ENCODE assay signal across 8 cellular contexts in the genomic region with DNA sequence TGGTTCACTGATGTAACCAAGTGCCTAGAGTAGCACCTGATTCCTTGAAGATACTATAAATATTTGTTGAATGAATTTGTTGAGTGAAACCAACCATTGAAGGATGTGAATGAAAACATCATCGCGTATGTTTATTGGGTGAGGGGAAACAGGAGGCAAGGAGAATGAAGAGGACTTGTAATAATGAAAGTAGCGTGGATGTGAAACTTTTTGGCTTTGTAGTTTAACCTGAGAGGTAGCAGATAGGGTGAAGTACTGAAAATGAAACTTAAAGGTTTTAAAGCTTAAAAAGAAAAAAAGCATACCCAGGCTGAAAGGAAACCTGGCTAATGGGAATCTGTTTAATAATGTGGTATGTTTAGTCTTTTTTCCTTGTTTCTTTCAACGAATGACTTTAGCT.
DNase-seq lines count a peak whose midpoint lies in the region; ATAC-seq and TF ChIP-seq lines count a peak whose summit lies in the region.

No MANE protein-coding gene starts in this region.

- in situ Hi-C loops in GM13977 (cut with MboI; ENCODE audit: low pct_unique_long_range_greater_than_20kb, low sequenced_read_pairs, unreplicated experiment) = no loop called here

- no peaks in the 10 kb centered on the region for H3K27me3 Mint-ChIP-seq in activated naive CD8-positive, alpha-beta T cell treated with anti-CD3 and anti-CD28 coated beads, Interleukin-2, amount 50 U/mL, for 24 hours
- H3K27me3 Mint-ChIP-seq in nephron progenitor cell (ENCODE audit: low read depth, poor library complexity) = peaks cover 14% of the 10 kb centered on the region

- H3K4me3 Mint-ChIP-seq in activated naive CD8-positive, alpha-beta T cell treated with anti-CD3 and anti-CD28 coated beads, Interleukin-2, amount 50 U/mL, for 24 hours = peak overlapping the region; percentile 53
- no peak overlapping the region for H3K4me3 Mint-ChIP-seq in nephron progenitor cell

- DNase-seq in GM13977 (ENCODE audit: low spot score) (peak; percentile 68), nephron progenitor cell (no peak), GF-D8 (lab: John Stamatoyannopoulos, UW) (no peak), AML-193 (lab: John Stamatoyannopoulos, UW) (no peak), SHP77 treated with DMSO at 0.1 percent for 48 hours (lab: John Stamatoyannopoulos, UW) (no peak)
- no peak for DNase-seq in activated naive CD8-positive, alpha-beta T cell treated with anti-CD3 and anti-CD28 coated beads, Interleukin-2, amount 50 U/mL, for 24 hours

- no peak for TF ChIP-seq CTCF in GM13977 (IDR thresholded peaks at IDR 0.05; ENCODE audit: extremely low read depth, insufficient read depth, missing control alignments)
- no peak for TF ChIP-seq CTCF in nephron progenitor cell (IDR thresholded peaks at IDR 0.05)

- H3K36me3 Mint-ChIP-seq in activated naive CD8-positive, alpha-beta T cell treated with anti-CD3 and anti-CD28 coated beads, Interleukin-2, amount 50 U/mL, for 24 hours (ENCODE audit: low read depth) = peaks cover 7% of the 10 kb centered on the region
- no peaks in the 10 kb centered on the region for H3K36me3 Mint-ChIP-seq in nephron progenitor cell (ENCODE audit: low read depth)

- peak; percentile 73 for ATAC-seq in GM19467 (IDR thresholded peaks at IDR 0.05; ENCODE audit: unreplicated experiment)
- ATAC-seq in HG03135 (IDR thresholded peaks at IDR 0.05; ENCODE audit: unreplicated experiment) = peak; percentile 73
- peak; percentile 53 for ATAC-seq in activated naive CD8-positive, alpha-beta T cell treated with anti-CD3 and anti-CD28 coated beads, Interleukin-2, amount 50 U/mL, for 24 hours

- no peaks in the 10 kb centered on the region for H3K9me3 Mint-ChIP-seq in activated naive CD8-positive, alpha-beta T cell treated with anti-CD3 and anti-CD28 coated beads, Interleukin-2, amount 50 U/mL, for 24 hours
- H3K9me3 Mint-ChIP-seq in nephron progenitor cell = no peaks in the 10 kb centered on the region

- peak overlapping the region; percentile 89 for H3K27ac Mint-ChIP-seq in activated naive CD8-positive, alpha-beta T cell treated with anti-CD3 and anti-CD28 coated beads, Interleukin-2, amount 50 U/mL, for 24 hours
- no peak overlapping the region for H3K27ac Mint-ChIP-seq in nephron progenitor cell

- peaks cover 83% of the 10 kb centered on the region for H3K4me1 Mint-ChIP-seq in activated naive CD8-positive, alpha-beta T cell treated with anti-CD3 and anti-CD28 coated beads, Interleukin-2, amount 50 U/mL, for 24 hours
- peaks cover 32% of the 10 kb centered on the region for H3K4me1 Mint-ChIP-seq in nephron progenitor cell
